ENCODE assay signal across 1 cellular context in the genomic region with DNA sequence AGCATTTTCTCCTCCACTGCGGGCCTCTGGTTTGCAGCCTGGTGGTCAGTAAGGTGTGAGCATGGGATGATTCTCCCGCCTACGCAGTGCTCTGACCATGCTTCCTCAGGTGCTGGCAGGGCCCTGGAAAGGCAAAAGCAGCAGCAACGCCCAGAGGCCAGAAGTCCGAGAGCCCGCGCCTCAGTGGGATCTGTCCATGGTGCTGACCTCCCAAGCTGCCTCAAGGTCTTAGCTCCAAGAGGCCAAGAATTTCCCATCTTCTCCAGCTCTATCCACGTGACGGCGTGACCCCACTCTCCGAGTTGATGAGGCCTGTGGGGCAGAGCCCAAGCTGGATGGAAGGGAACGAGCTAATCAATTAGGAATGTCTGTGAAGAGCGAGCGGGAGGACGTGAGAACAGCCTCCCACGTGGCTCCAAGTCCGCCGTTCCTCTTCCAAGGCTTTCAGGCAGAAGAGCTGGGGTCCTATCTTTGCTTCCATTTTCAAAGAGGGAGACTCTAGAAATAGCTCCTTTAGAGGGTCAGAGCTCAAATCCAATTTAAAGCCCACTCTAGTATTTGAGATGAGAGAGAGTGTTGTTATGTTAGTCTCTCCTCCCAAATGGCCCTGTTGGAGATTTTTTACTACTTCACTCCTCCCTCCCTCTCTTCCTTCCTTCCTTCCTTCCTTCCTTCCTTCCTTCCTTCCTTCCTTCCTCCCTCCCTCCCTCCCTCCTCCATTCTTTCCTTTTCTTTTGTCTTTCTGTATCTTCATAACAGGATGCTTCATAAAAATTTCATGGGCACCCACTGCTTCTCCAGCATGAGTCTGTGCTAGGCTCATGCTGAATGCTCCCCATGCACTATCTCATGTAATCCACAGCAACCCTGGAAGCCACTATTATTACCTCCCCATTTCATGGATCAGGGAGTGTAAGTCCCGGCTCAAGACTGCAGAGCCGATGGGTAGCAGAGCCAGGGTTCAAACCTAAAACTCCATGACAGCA.
TF ChIP-seq lines count a peak whose summit lies in the region.

No MANE protein-coding gene starts in this region.

TF ChIP-seq in HCT116, 20 proteins besides CTCF, POLR2A, EP300 and RAD21 (continued from another document):
- peak; percentile 96 for TF ChIP-seq REST (IDR thresholded peaks at IDR 0.05; ENCODE audit: low read depth)
